Comparison of ENCODE assay signal across 9 cellular contexts in the genomic region with DNA sequence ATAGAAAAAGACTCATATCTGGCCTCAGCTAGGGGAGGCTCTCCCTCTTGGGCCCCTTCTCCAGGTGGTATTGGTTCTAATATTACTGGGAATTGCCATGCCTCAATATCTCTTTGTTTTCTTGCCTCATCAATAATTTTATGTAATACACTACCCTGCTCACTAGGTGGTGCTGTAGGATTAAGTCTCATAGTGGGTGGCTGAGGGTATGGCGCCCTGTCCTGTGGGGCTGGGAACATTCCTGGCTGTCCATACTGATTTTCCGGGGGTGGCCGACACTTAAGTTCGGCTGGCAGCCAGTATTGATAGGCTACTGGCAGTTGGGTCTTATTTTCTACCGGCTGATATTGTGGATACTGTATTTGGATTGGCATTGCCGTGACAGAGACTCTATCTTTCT. TPM values are rescaled to one million over a fixed set of nuclear protein-coding genes. Genes with fewer than 3 reads are reported as not detected.
DNase-seq lines count a peak whose midpoint lies in the region; ATAC-seq and TF ChIP-seq lines count a peak whose summit lies in the region.
"Had no signal": no experiment of that assay in that cellular context is flagged by ENCODE, and none has a peak within 500 bp of the region (broad histone marks: within the 10 kb centered on the region; RNA-seq: fewer than 3 reads in every experiment).

No MANE protein-coding gene starts in this region.

- H3K27ac ChIP-seq in DND-41 (ENCODE audit: low read length) (no peak overlapping the region), VCaP (no peak overlapping the region), lower lobe of right lung (no peak overlapping the region)
- H3K27ac ChIP-seq: SJSA1 had no signal

- ATAC-seq in DND-41 (ENCODE audit: insufficient read depth, low read depth) (peak; percentile 64; the same call in 2 of the 3 replicates), lower lobe of right lung (no peak), HG03175 (IDR thresholded peaks at IDR 0.05; ENCODE audit: unreplicated experiment) (no peak), HG02885 (IDR thresholded peaks at IDR 0.05; ENCODE audit: poor library complexity, unreplicated experiment) (no peak), HG02798 (IDR thresholded peaks at IDR 0.05; ENCODE audit: poor library complexity, unreplicated experiment) (no peak)

- DNase-seq in DND-41, result no peak
- DNase-seq in HT-29 (ENCODE audit: low spot score), result peak; percentile 54
- no peak for DNase-seq in lower lobe of right lung
- no peak for DNase-seq in activated gamma-delta T cell (lab: John Stamatoyannopoulos, UW)

- peaks cover 2% of the 10 kb centered on the region; the same call in 1 of the 2 replicates for H4K20me1 ChIP-seq in DND-41 (ENCODE audit: insufficient read depth, low read length)

- H3K79me2 ChIP-seq in DND-41 (ENCODE audit: insufficient read depth, low read length), result no peaks in the 10 kb centered on the region

- H3K4me3 ChIP-seq in DND-41 (ENCODE audit: low read depth in 1 of 2, low read length in 2 of 2) (no peak overlapping the region), lower lobe of right lung (no peak overlapping the region)
- H3K4me3 ChIP-seq: SJSA1 had no signal

- no peak overlapping the region for H3K9ac ChIP-seq in DND-41 (ENCODE audit: low read depth, low read length)

- intact Hi-C loops in lower lobe of right lung (cut with DNase I), result no loop called here

- H3K9me3 ChIP-seq in DND-41 (ENCODE audit: insufficient read depth, low read length, severe bottlenecking) (peaks cover 23% of the 10 kb centered on the region), lower lobe of right lung (peaks cover 29% of the 10 kb centered on the region)

- H3K4me1 ChIP-seq in DND-41 (ENCODE audit: insufficient read depth, low read length) (no peaks in the 10 kb centered on the region), lower lobe of right lung (no peaks in the 10 kb centered on the region)
- H3K4me1 ChIP-seq: SJSA1 had no signal

- no peak overlapping the region for H2AFZ ChIP-seq in DND-41 (ENCODE audit: low read depth, low read length)

- no peak overlapping the region for H3K4me2 ChIP-seq in DND-41 (ENCODE audit: insufficient read depth, low read length)

- H3K27me3 ChIP-seq in DND-41 (ENCODE audit: insufficient read depth, low read length, poor library complexity) (no peaks in the 10 kb centered on the region), lower lobe of right lung (ENCODE audit: low read depth) (no peaks in the 10 kb centered on the region)
- H3K27me3 ChIP-seq: SJSA1 had no signal

- TF ChIP-seq CTCF in DND-41 (IDR thresholded peaks at IDR 0.05; ENCODE audit: borderline replicate concordance, extremely low read depth, low read length, poor library complexity, severe bottlenecking), result peak; percentile 64
- TF ChIP-seq CTCF in VCaP (conservative IDR thresholded peaks at IDR 0.05), result peak; percentile 58
- TF ChIP-seq CTCF in lower lobe of right lung (IDR thresholded peaks at IDR 0.05), result peak; percentile 34

- H3K36me3 ChIP-seq in DND-41 (ENCODE audit: insufficient read depth, low read length) (peaks cover 86% of the 10 kb centered on the region), lower lobe of right lung (peaks cover 98% of the 10 kb centered on the region)

RNA-seq across cellular contexts. Expression of a gene that starts 9.0 kb away (rescaled TPM):
- total RNA-seq in HT-29 (2014; rRNA removed; shearing (Covaris generic)), result 0.16 and 0.97 TPM in 2 replicates
- 1.4 TPM for total RNA-seq in lower lobe of right lung

RNA-seq across cellular contexts. Expression of a gene that starts 16.8 kb away (rescaled TPM):
- 194 and 242 TPM in 2 replicates for total RNA-seq in HT-29 (2014; rRNA removed; shearing (Covaris generic))
- total RNA-seq in lower lobe of right lung, result 65.2 TPM

RNA-seq across cellular contexts. Expression of a gene that starts 21.5 kb away (rescaled TPM):
- total RNA-seq in HT-29 (2014; rRNA removed; shearing (Covaris generic)), result 0.13 and 0.23 TPM in 2 replicates
- 2.0 TPM for total RNA-seq in lower lobe of right lung

RNA-seq across cellular contexts. Expression of a gene that starts 35.1 kb away (rescaled TPM):
- 0.10 and 0.26 TPM in 2 replicates for total RNA-seq in HT-29 (2014; rRNA removed; shearing (Covaris generic))
- 2.2 TPM for total RNA-seq in lower lobe of right lung
- total RNA-seq: SJSA1 had no signal

RNA-seq across cellular contexts. Expression of a gene that starts 46.8 kb away (rescaled TPM):
- 0.03 TPM in 1 of 2 replicates, not detected in the other for total RNA-seq in HT-29 (2014; rRNA removed; shearing (Covaris generic))
- total RNA-seq in lower lobe of right lung, result not detected
- total RNA-seq: SJSA1 had no signal
